In genomic region chr11:6925636-6926207, GRCh38 we compare ENCODE assay signal across 8 cellular contexts. TPM values are rescaled to one million over a fixed set of nuclear protein-coding genes. Genes with fewer than 3 reads are reported as not detected.
DNase-seq lines count a peak whose midpoint lies in the region; ATAC-seq and TF ChIP-seq lines count a peak whose summit lies in the region.

No MANE protein-coding gene starts in this region.

- no peak overlapping the region for H3K27ac ChIP-seq in CD4-positive, alpha-beta memory T cell (ENCODE audit: low read depth, low read length)
- peak overlapping the region in 1 of 2 donors; percentile 70 for H3K27ac ChIP-seq in breast epithelium

- H3K9me3 Mint-ChIP-seq in CD4-positive, alpha-beta memory T cell = peaks cover 0 to 5% (median 0%) of the 10 kb centered on the region in 8 donors
- H3K9me3 Mint-ChIP-seq in memory B cell = no peaks in the 10 kb centered on the region

- H3K4me1 ChIP-seq in CD4-positive, alpha-beta memory T cell (ENCODE audit: insufficient read depth, low read length) = peaks cover 18% of the 10 kb centered on the region
- H3K4me1 ChIP-seq in breast epithelium = no peaks in the 10 kb centered on the region

- ATAC-seq in GM19467 (IDR thresholded peaks at IDR 0.05; ENCODE audit: unreplicated experiment) (peak; percentile 2), memory B cell (ENCODE audit: low read depth) (no peak)

- H3K27ac Mint-ChIP-seq in CD4-positive, alpha-beta memory T cell = peak overlapping the region in 1 of 7 donors; percentile 1
- H3K27ac Mint-ChIP-seq in memory B cell = no peak overlapping the region

- intact Hi-C loops in CD4-positive, alpha-beta memory T cell (cut with micrococcal nuclease) = no loop called here
- intact Hi-C loops in breast epithelium (cut with DNase I; ENCODE audit: low total_unique reads) = no loop called here

- CTCF ChIA-PET in CD4-positive, alpha-beta memory T cell (lab: Charles Lee; ENCODE audit: partially characterized antibody) = no interaction called here

- POLR2A ChIA-PET in CD4-positive, alpha-beta memory T cell (lab: Charles Lee; ENCODE audit: partially characterized antibody) = interaction anchor here (0.7 kb wide), 1 partner anchor 1584 kb away, joined by 3 read pairs; no protein-coding TSS in a partner anchor

- peaks cover 3 to 24% (median 16%) of the 10 kb centered on the region in 4 donors for H3K4me1 Mint-ChIP-seq in CD4-positive, alpha-beta memory T cell
- H3K4me1 Mint-ChIP-seq in memory B cell = peaks cover 23% of the 10 kb centered on the region

- H3K4me3 Mint-ChIP-seq in CD4-positive, alpha-beta memory T cell = peak overlapping the region; percentile 27 to 86 (median 74)
- peak overlapping the region; percentile 95 for H3K4me3 Mint-ChIP-seq in memory B cell

- no peak for TF ChIP-seq POLR2A in breast epithelium (IDR thresholded peaks at IDR 0.05)

- no peaks in the 10 kb centered on the region for H3K9me3 ChIP-seq in CD4-positive, alpha-beta memory T cell (ENCODE audit: control insufficient read depth in 1 of 2, low read length in 2 of 2)
- no peaks in the 10 kb centered on the region for H3K9me3 ChIP-seq in MG63
- H3K9me3 ChIP-seq in breast epithelium = no peaks in the 10 kb centered on the region

- no peak for TF ChIP-seq CTCF in breast epithelium (IDR thresholded peaks at IDR 0.05)

- H3K36me3 ChIP-seq in CD4-positive, alpha-beta memory T cell (ENCODE audit: insufficient read depth, low read length) = no peaks in the 10 kb centered on the region
- H3K36me3 ChIP-seq in MG63 = 0 out of 2 replicates have a peak, but pooled peaks cover 3% of the 10 kb centered on the region
- H3K36me3 ChIP-seq in breast epithelium = no peaks in the 10 kb centered on the region

- peaks cover 40 to 47% of the 10 kb centered on the region in 2 donors for H3K27me3 Mint-ChIP-seq in CD4-positive, alpha-beta memory T cell
- H3K27me3 Mint-ChIP-seq in memory B cell = peaks cover 11% of the 10 kb centered on the region

- DNase-seq in CD4-positive, alpha-beta memory T cell = no peak
- DNase-seq in MG63 (peak; percentile 38), breast epithelium (ENCODE audit: low spot score in 2 of 2) (no peak), memory B cell (ENCODE audit: low spot score in 2 of 2) (no peak), NCI-H1930 (lab: John Stamatoyannopoulos, UW) (no peak), NK-92 (lab: John Stamatoyannopoulos, UW; ENCODE audit: unreplicated experiment) (no peak), NCI-H2171 treated with DMSO at 0.1 percent for 48 hours (lab: John Stamatoyannopoulos, UW) (no peak)

- H3K4me3 ChIP-seq in CD4-positive, alpha-beta memory T cell (ENCODE audit: low read length in 2 of 2) = peak overlapping the region in 1 of 2 donors; percentile 13
- H3K4me3 ChIP-seq in MG63 (peak overlapping the region; percentile 83), breast epithelium (peak overlapping the region; percentile 46 to 76 (median 63))

- H3K27me3 ChIP-seq in CD4-positive, alpha-beta memory T cell (ENCODE audit: insufficient read depth, low read length) = peaks cover 18% of the 10 kb centered on the region
- H3K27me3 ChIP-seq in MG63 = no peaks in the 10 kb centered on the region
- H3K27me3 ChIP-seq in breast epithelium = no peaks in the 10 kb centered on the region

- H3K36me3 Mint-ChIP-seq in CD4-positive, alpha-beta memory T cell = no peaks in the 10 kb centered on the region
- peaks cover 3% of the 10 kb centered on the region for H3K36me3 Mint-ChIP-seq in memory B cell

RNA-seq across cellular contexts. Expression of gene ZNF215, which starts 0.5 kb away (rescaled TPM):
- not detected for total RNA-seq in CD4-positive, alpha-beta memory T cell
- polyA plus RNA-seq in CD4-positive, alpha-beta memory T cell = not detected
- 6.2 and 8.0 TPM in 2 replicates for total RNA-seq in MG63 (2014; rRNA removed; shearing (Covaris generic); ENCODE audit: low replicate concordance)
- total RNA-seq in breast epithelium = 1 to 10 TPM in 2 of 3 donors, under 1 TPM in 1; 0.80 to 3.6 (median 2.3) TPM

RNA-seq across cellular contexts. Expression of gene OR2D3, which starts 4.9 kb away (rescaled TPM):
- total RNA-seq in CD4-positive, alpha-beta memory T cell = not detected
- not detected for polyA plus RNA-seq in CD4-positive, alpha-beta memory T cell
- total RNA-seq in MG63 (2014; rRNA removed; shearing (Covaris generic); ENCODE audit: low replicate concordance) = not detected in 2 replicates
- not detected for total RNA-seq in breast epithelium

RNA-seq across cellular contexts. Expression of gene OR2D2, which starts 33.4 kb away (rescaled TPM):
- total RNA-seq in CD4-positive, alpha-beta memory T cell = not detected
- not detected for polyA plus RNA-seq in CD4-positive, alpha-beta memory T cell
- total RNA-seq in MG63 (2014; rRNA removed; shearing (Covaris generic); ENCODE audit: low replicate concordance) = not detected in 2 replicates
- under 1 TPM in 2 of 3 donors, not detected in 1; 0.44 to 0.66 TPM for total RNA-seq in breast epithelium

RNA-seq across cellular contexts. Expression of gene OR10A4, which starts 49.3 kb away (rescaled TPM):
- not detected for total RNA-seq in CD4-positive, alpha-beta memory T cell
- not detected for polyA plus RNA-seq in CD4-positive, alpha-beta memory T cell
- not detected in 2 replicates for total RNA-seq in MG63 (2014; rRNA removed; shearing (Covaris generic); ENCODE audit: low replicate concordance)
- total RNA-seq in breast epithelium = not detected
